ENCODE assay signal across 8 cellular contexts in the genomic region with DNA sequence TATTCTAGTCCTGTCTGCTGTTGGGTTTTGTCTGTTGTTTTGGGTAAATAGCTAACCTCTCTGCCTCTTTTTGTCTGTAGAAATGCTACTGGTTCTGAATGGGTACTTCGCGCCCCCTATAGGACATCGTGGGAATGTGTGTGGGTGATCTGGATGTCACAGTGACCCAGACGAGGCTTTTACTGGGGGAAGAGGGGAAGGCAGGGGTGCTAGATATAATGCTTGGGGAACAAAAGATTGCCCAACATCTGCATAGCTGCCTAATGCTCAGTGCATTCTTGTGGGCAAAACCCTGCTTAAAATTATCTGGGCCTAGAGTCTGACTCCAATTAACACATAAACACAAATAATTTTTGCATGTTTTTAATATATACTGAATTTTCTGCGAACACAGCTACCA. TPM values are rescaled to one million over a fixed set of nuclear protein-coding genes. Genes with fewer than 3 reads are reported as not detected.
DNase-seq lines count a peak whose midpoint lies in the region; ATAC-seq and TF ChIP-seq lines count a peak whose summit lies in the region.

No MANE protein-coding gene starts in this region.

- no peak overlapping the region for H3K27ac ChIP-seq in C4-2B
- H3K27ac ChIP-seq in trophoblast cell (ENCODE audit: low read depth, low read length): no peak overlapping the region
- H3K27ac ChIP-seq in upper lobe of right lung: no peak overlapping the region

- no peak overlapping the region for H3K9ac ChIP-seq in trophoblast cell (ENCODE audit: low read length)

- H3K27me3 ChIP-seq in trophoblast cell (ENCODE audit: insufficient read depth, low read length) (no peaks in the 10 kb centered on the region), upper lobe of right lung (no peaks in the 10 kb centered on the region)

- no peak overlapping the region for H4K91ac ChIP-seq in trophoblast cell (ENCODE audit: low read depth, low read length)

- H2BK5ac ChIP-seq in trophoblast cell (ENCODE audit: low read depth, low read length, poor library complexity): no peak overlapping the region

- no CpG with 5 or more reads among the region's 5 CpGs for WGBS in trophoblast cell (ENCODE audit: extremely low coverage, insufficient coverage, insufficient read length)

- H2BK120ac ChIP-seq in trophoblast cell (ENCODE audit: insufficient read depth, low read length, poor library complexity): no peak overlapping the region

- H2AFZ ChIP-seq in trophoblast cell (ENCODE audit: insufficient read depth, low read length, poor library complexity): no peak overlapping the region

- H3K9me3 ChIP-seq in trophoblast cell (ENCODE audit: insufficient read depth, low read depth, low read length) (no peaks in the 10 kb centered on the region), upper lobe of right lung (no peaks in the 10 kb centered on the region)

- H3K14ac ChIP-seq in trophoblast cell (ENCODE audit: low read length): no peak overlapping the region

- ATAC-seq in GM19455 (IDR thresholded peaks at IDR 0.05; ENCODE audit: unreplicated experiment): peak; percentile 51
- peak; percentile 72 for ATAC-seq in upper lobe of right lung

- no peak overlapping the region for H3K4ac ChIP-seq in trophoblast cell (ENCODE audit: low read depth, low read length)

- H4K12ac ChIP-seq in trophoblast cell (ENCODE audit: low read depth, low read length): no peak overlapping the region

- H2AK5ac ChIP-seq in trophoblast cell (ENCODE audit: low read length): no peak overlapping the region

- peak; percentile 58 for DNase-seq in Jurkat, Clone E6-1 (ENCODE audit: low read depth, low spot score)
- DNase-seq in RKO (ENCODE audit: low spot score): peak; percentile 68
- DNase-seq in activated T-cell treated with anti-CD3 and anti-CD28 coated beads, Interleukin-2, amount 50 U/mL, for 48 hours: peak; percentile 80 to 82
- DNase-seq in fibroblast of villous mesenchyme (ENCODE audit: low read depth): peak; percentile 64
- DNase-seq in trophoblast cell: peak; percentile 54 to 77
- no peak for DNase-seq in upper lobe of right lung

- intact Hi-C loops in upper lobe of right lung (cut with DNase I): no loop called here

- H3K4me2 ChIP-seq in trophoblast cell (ENCODE audit: low read length): no peak overlapping the region

- peaks cover 11% of the 10 kb centered on the region for H3K79me1 ChIP-seq in trophoblast cell (ENCODE audit: low read length)

- H3K18ac ChIP-seq in trophoblast cell (ENCODE audit: low read length): no peak overlapping the region

- H3K4me1 ChIP-seq in trophoblast cell (ENCODE audit: control insufficient read depth in 1 of 2, insufficient read depth in 2 of 2, low read length in 2 of 2): peaks cover 15 to 16% of the 10 kb centered on the region in 2 experiments
- peaks cover 62% of the 10 kb centered on the region for H3K4me1 ChIP-seq in upper lobe of right lung

- H2BK12ac ChIP-seq in trophoblast cell (ENCODE audit: low read length): no peak overlapping the region

- H3K79me2 ChIP-seq in trophoblast cell (ENCODE audit: control insufficient read depth, insufficient read depth, low read length, poor library complexity): peaks cover 2% of the 10 kb centered on the region

- TF ChIP-seq CTCF in C4-2B (conservative IDR thresholded peaks at IDR 0.05) (peak; percentile 93), fibroblast of villous mesenchyme (IDR thresholded peaks at IDR 0.05; ENCODE audit: insufficient read depth, low read depth, low read length) (peak; percentile 94), upper lobe of right lung (IDR thresholded peaks at IDR 0.05) (peak; percentile 80)

- no peak overlapping the region for H4K8ac ChIP-seq in trophoblast cell (ENCODE audit: low read depth, low read length)

- H3K4me3 ChIP-seq in Jurkat, Clone E6-1 (ENCODE audit: low read length): no peak overlapping the region
- H3K4me3 ChIP-seq in fibroblast of villous mesenchyme (ENCODE audit: low read depth, low read length): no peak overlapping the region
- H3K4me3 ChIP-seq in trophoblast cell (ENCODE audit: low read depth, low read length): no peak overlapping the region
- H3K4me3 ChIP-seq in upper lobe of right lung: no peak overlapping the region

- H3K36me3 ChIP-seq in trophoblast cell (ENCODE audit: control insufficient read depth in 1 of 2, insufficient read depth in 2 of 2, low read length in 2 of 2): no peaks in the 10 kb centered on the region
- H3K36me3 ChIP-seq in upper lobe of right lung: no peaks in the 10 kb centered on the region

- no peak overlapping the region for H3K23ac ChIP-seq in trophoblast cell (ENCODE audit: low read length)

RNA-seq across cellular contexts. Expression of a gene that starts 57.7 kb away (rescaled TPM):
- polyA plus RNA-seq in Jurkat, Clone E6-1 (2012; ENCODE audit: insufficient read depth, insufficient read length): 35.0 TPM
- total RNA-seq in fibroblast of villous mesenchyme (10.4 and 11.0 TPM in 2 replicates), upper lobe of right lung (18.8 TPM)
- polyA plus RNA-seq in trophoblast cell (2013): 18.8 and 20.8 TPM in 2 replicates
